In the genomic region with DNA sequence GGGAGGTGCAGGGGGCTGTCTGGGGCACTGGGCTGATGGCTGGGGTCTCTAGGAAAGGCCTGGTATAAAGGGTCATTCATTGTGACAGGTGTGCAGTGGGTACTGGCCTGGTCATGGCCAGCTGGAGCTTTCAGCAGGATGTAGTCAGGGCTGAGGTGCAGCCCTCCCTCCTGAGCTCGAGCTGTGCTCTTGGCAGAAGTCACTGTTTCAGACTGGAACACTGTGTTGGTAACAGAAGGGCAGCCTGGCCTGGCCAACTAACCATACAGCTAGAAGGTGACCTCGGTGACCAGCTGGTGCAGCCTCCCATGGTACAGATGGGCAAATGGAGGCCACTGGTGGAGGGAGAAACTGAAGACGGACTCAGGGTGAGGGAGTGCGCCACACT, we compare ENCODE assay signal across 23 cellular contexts. TPM values are rescaled to one million over a fixed set of nuclear protein-coding genes. Genes with fewer than 3 reads are reported as not detected.
"Had no signal": no experiment of that assay in that cellular context is flagged by ENCODE, and none has a peak within 500 bp of the region (broad histone marks: within the 10 kb centered on the region; RNA-seq: fewer than 3 reads in every experiment).

No MANE protein-coding gene starts in this region.

- H3K27ac Mint-ChIP-seq: stimulated activated effector memory CD8-positive, alpha-beta T cell treated with anti-CD3 and anti-CD28 coated beads, Interleukin-12 subunit alpha, Interleukin-12 subunit beta, amount 100 ng/mL, for 72 hours had no signal

- ATAC-seq: esophagus mucosa; mucosa of descending colon; naive thymus-derived CD8-positive, alpha-beta T cell; stimulated activated effector memory CD8-positive, alpha-beta T cell treated with anti-CD3 and anti-CD28 coated beads, Interleukin-12 subunit alpha, Interleukin-12 subunit beta, amount 100 ng/mL, for 72 hours; stimulated activated naive CD8-positive, alpha-beta T cell treated with anti-CD3 and anti-CD28 coated beads, Interleukin-15, Interleukin-2, amounts not matched to agents 100 U/mL and 50 U/mL, for 24 hours had no signal

- H3K36me3 Mint-ChIP-seq: naive thymus-derived CD8-positive, alpha-beta T cell; stimulated activated effector memory CD8-positive, alpha-beta T cell treated with anti-CD3 and anti-CD28 coated beads, Interleukin-12 subunit alpha, Interleukin-12 subunit beta, amount 100 ng/mL, for 72 hours had no signal

- H3K27me3 ChIP-seq: heart right ventricle, ovary, right lobe of liver, thyroid gland, upper lobe of left lung, vagina had no signal

- H3K27ac ChIP-seq: heart right ventricle, ovary, right lobe of liver, suprapubic skin, thyroid gland, upper lobe of left lung, vagina had no signal

- H3K9me3 Mint-ChIP-seq: naive thymus-derived CD8-positive, alpha-beta T cell; stimulated activated effector memory CD8-positive, alpha-beta T cell treated with anti-CD3 and anti-CD28 coated beads, Interleukin-12 subunit alpha, Interleukin-12 subunit beta, amount 100 ng/mL, for 72 hours had no signal

- FAIRE-seq: endometrium, frontal cortex, islet of Langerhans had no signal

- H3K4me1 ChIP-seq: right lobe of liver, suprapubic skin, thyroid gland, vagina had no signal

- H3K4me3 Mint-ChIP-seq: naive thymus-derived CD8-positive, alpha-beta T cell; stimulated activated effector memory CD8-positive, alpha-beta T cell treated with anti-CD3 and anti-CD28 coated beads, Interleukin-12 subunit alpha, Interleukin-12 subunit beta, amount 100 ng/mL, for 72 hours had no signal

- H3K9me3 ChIP-seq: heart right ventricle, mucosa of descending colon, ovary, right lobe of liver, suprapubic skin, thyroid gland, upper lobe of left lung, vagina had no signal

- H3K4me3 ChIP-seq: heart right ventricle, mucosa of descending colon, ovary, right lobe of liver, suprapubic skin, thyroid gland, upper lobe of left lung, vagina had no signal

- DNase-seq: effector memory CD4-positive, alpha-beta T cell; heart right ventricle; hypothalamus; mammary epithelial cell; mucosa of descending colon; ovary; stimulated activated CD4-positive, alpha-beta T cell treated with anti-CD3 and anti-CD28 coated beads, Interleukin-4, amount 100 ng/mL, for 1 hour; stimulated activated CD8-positive, alpha-beta memory T cell treated with anti-CD3 and anti-CD28 coated beads, Interleukin-4, amount 100 ng/mL, for 48 hours; stimulated activated naive CD8-positive, alpha-beta T cell treated with anti-CD3 and anti-CD28 coated beads, Interleukin-15, Interleukin-2, amounts not matched to agents 100 U/mL and 50 U/mL, for 24 hours; thyroid gland; upper lobe of left lung had no signal

- H3K36me3 ChIP-seq: heart right ventricle, ovary, right lobe of liver, suprapubic skin, thyroid gland, upper lobe of left lung, vagina had no signal

RNA-seq across cellular contexts. Expression of gene LCTL, which starts 34.4 kb away (rescaled TPM):
- total RNA-seq: esophagus mucosa; liver; mucosa of descending colon; naive thymus-derived CD8-positive, alpha-beta T cell; ovary; posterior vena cava; right lobe of liver; thyroid gland; upper lobe of left lung; vagina had no signal
- polyA plus RNA-seq: heart right ventricle; naive thymus-derived CD8-positive, alpha-beta T cell; neural cell had no signal
